ENCODE assay signal across 21 cellular contexts in the genomic region with DNA sequence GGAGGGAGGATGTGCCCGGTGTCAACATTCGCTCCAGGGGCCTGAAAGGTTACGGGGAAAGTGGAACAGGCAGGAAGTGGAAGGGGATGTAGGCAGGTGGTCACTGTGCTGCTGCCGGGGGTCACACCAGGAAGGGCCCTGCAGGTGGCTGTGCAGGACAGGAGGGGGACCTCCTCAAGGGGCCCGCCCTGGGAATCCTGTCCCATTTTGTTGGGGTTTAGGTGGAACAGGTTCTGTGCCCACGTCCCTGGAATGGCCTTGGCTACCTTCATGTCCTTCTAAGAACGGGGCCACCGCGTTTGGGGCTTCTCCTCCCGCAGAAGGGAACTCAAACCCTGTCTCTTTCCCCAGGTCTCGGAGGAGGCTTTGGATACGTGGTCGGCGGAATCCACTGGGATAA. TPM values are rescaled to one million over a fixed set of nuclear protein-coding genes. Genes with fewer than 3 reads are reported as not detected.
"Had no signal": no experiment of that assay in that cellular context is flagged by ENCODE, and none has a peak within 500 bp of the region (broad histone marks: within the 10 kb centered on the region; RNA-seq: fewer than 3 reads in every experiment).

No MANE protein-coding gene starts in this region.

- H3K9me3 ChIP-seq: gastrocnemius medialis, heart right ventricle, pancreas, testis, tibial nerve had no signal

- H3K27ac Mint-ChIP-seq: naive thymus-derived CD4-positive, alpha-beta T cell; progenitor cell of endocrine pancreas; stimulated activated naive CD8-positive, alpha-beta T cell treated with anti-CD3 and anti-CD28 coated beads, Interleukin-15, Interleukin-2, amounts not matched to agents 100 ng/mL and 50 ng/mL, for 24 hours had no signal

- H3K27ac ChIP-seq: gastrocnemius medialis, heart right ventricle, pancreas, testis, tibial nerve had no signal

- H3K4me1 ChIP-seq: gastrocnemius medialis, pancreas, testis, tibial nerve had no signal

- DNase-seq: cortex of kidney; effector memory CD4-positive, alpha-beta T cell; gastrocnemius medialis; heart right ventricle; hypothalamus; immature natural killer cell; left colon; left ventricle myocardium superior; naive thymus-derived CD4-positive, alpha-beta T cell; small intestine; stimulated activated CD4-positive, alpha-beta T cell treated with anti-CD3 and anti-CD28 coated beads, Interleukin-12 subunit alpha, Interleukin-12 subunit beta, amount 100 ng/mL, for 4 hours; testis had no signal

- H3K36me3 ChIP-seq: gastrocnemius medialis, pancreas had no signal

- ATAC-seq: esophagus mucosa; gastrocnemius medialis; left colon; left ventricle myocardium superior; naive thymus-derived CD4-positive, alpha-beta T cell; pancreas had no signal

- H3K36me3 Mint-ChIP-seq: immature natural killer cell had no signal

- H3K4me1 Mint-ChIP-seq: immature natural killer cell had no signal

- H3K4me3 Mint-ChIP-seq: immature natural killer cell; naive thymus-derived CD4-positive, alpha-beta T cell; stimulated activated naive CD8-positive, alpha-beta T cell treated with anti-CD3 and anti-CD28 coated beads, Interleukin-15, Interleukin-2, amounts not matched to agents 100 ng/mL and 50 ng/mL, for 24 hours had no signal

- H3K27me3 Mint-ChIP-seq: naive thymus-derived CD4-positive, alpha-beta T cell; progenitor cell of endocrine pancreas; stimulated activated naive CD8-positive, alpha-beta T cell treated with anti-CD3 and anti-CD28 coated beads, Interleukin-15, Interleukin-2, amounts not matched to agents 100 ng/mL and 50 ng/mL, for 24 hours had no signal

- H3K27me3 ChIP-seq: dorsolateral prefrontal cortex, gastrocnemius medialis, heart right ventricle, pancreas, testis, tibial nerve had no signal

- H3K9me3 Mint-ChIP-seq: immature natural killer cell; stimulated activated naive CD8-positive, alpha-beta T cell treated with anti-CD3 and anti-CD28 coated beads, Interleukin-15, Interleukin-2, amounts not matched to agents 100 ng/mL and 50 ng/mL, for 24 hours had no signal

- FAIRE-seq: endometrium, pancreas, small intestine had no signal

- H3K4me3 ChIP-seq: dorsolateral prefrontal cortex, gastrocnemius medialis, heart right ventricle, lung, pancreas, testis, tibial nerve had no signal

RNA-seq across cellular contexts. Expression of a gene that starts 11.9 kb away (rescaled TPM):
- total RNA-seq: mononuclear cell had no signal
